In genomic region chr4:55183926-55184599, GRCh38 we compare ENCODE assay signal across 11 cellular contexts. TPM values are rescaled to one million over a fixed set of nuclear protein-coding genes. Genes with fewer than 3 reads are reported as not detected.
DNase-seq lines count a peak whose midpoint lies in the region; ATAC-seq and TF ChIP-seq lines count a peak whose summit lies in the region.
"Had no signal": no experiment of that assay in that cellular context is flagged by ENCODE, and none has a peak within 500 bp of the region (broad histone marks: within the 10 kb centered on the region; RNA-seq: fewer than 3 reads in every experiment).

No MANE protein-coding gene starts in this region.

- H4K5ac ChIP-seq in mesendoderm (ENCODE audit: low read length), result no peak overlapping the region

- no peaks in the 10 kb centered on the region for H3K36me3 ChIP-seq in mesendoderm (ENCODE audit: control insufficient read depth, insufficient read depth, low read length)

- peak overlapping the region; percentile 86 for H3K4ac ChIP-seq in mesendoderm (ENCODE audit: low read depth, low read length)

- DNase-seq in Daoy (ENCODE audit: low read depth) (peak; percentile 79), LoVo (ENCODE audit: low spot score) (peak; percentile 59), choroid plexus epithelial cell (ENCODE audit: low read depth) (peak; percentile 98), mesendoderm (peak; percentile 95), ecto neural progenitor cell (ENCODE audit: low spot score) (no peak), GDM1 (lab: John Stamatoyannopoulos, UW) (no peak)
- no peak for DNase-seq in stimulated activated CD4-positive, alpha-beta T cell treated with anti-CD3 and anti-CD28 coated beads, Interleukin-12 subunit alpha, Interleukin-12 subunit beta, amount 100 ng/mL, for 4 hours
- DNase-seq: aorta, NCI-H187 treated with DMSO at 0.1 percent for 48 hours had no signal

- no peak overlapping the region for H3K9ac ChIP-seq in mesendoderm (ENCODE audit: low read length)

- H3K23ac ChIP-seq in mesendoderm (ENCODE audit: low read length), result no peak overlapping the region

- H3K4me2 ChIP-seq in mesendoderm (ENCODE audit: low read length), result no peak overlapping the region

- H2BK15ac ChIP-seq in mesendoderm (replicated peaks; ENCODE audit: low read depth), result peak overlapping the region; percentile 92

- ATAC-seq in GM21515 (IDR thresholded peaks at IDR 0.05; ENCODE audit: unreplicated experiment), result no peak

- no peak overlapping the region for H4K8ac ChIP-seq in mesendoderm (ENCODE audit: low read depth, low read length)

- no peaks in the 10 kb centered on the region for H3K79me2 ChIP-seq in mesendoderm (ENCODE audit: control insufficient read depth, insufficient read depth, low read length)

- H3K27me3 ChIP-seq in mesendoderm (ENCODE audit: insufficient read depth, low read length, poor library complexity), result no peaks in the 10 kb centered on the region

- peak overlapping the region; percentile 56 for H3K56ac ChIP-seq in mesendoderm (ENCODE audit: low read length)

- no peak overlapping the region for H2BK120ac ChIP-seq in mesendoderm (ENCODE audit: low read depth, low read length)

- no peak overlapping the region for H2AK5ac ChIP-seq in mesendoderm (ENCODE audit: low read length)

- H3K18ac ChIP-seq in mesendoderm (ENCODE audit: low read length), result no peak overlapping the region

- H2BK5ac ChIP-seq in mesendoderm (ENCODE audit: low read length), result no peak overlapping the region

- WGBS in mesendoderm (ENCODE audit: extremely low coverage, insufficient coverage, low lambda C conversion rate), result no CpG with 5 or more reads among the region's 8 CpGs

- no peak for TF ChIP-seq CTCF in choroid plexus epithelial cell (conservative IDR thresholded peaks at IDR 0.05; ENCODE audit: low read depth, low read length)

- no peak overlapping the region for H3K4me3 ChIP-seq in choroid plexus epithelial cell (ENCODE audit: low read depth, low read length)
- H3K4me3 ChIP-seq in mesendoderm (ENCODE audit: low read length), result no peak overlapping the region
- H3K4me3 ChIP-seq: lung had no signal

- H3K27ac ChIP-seq in mesendoderm (ENCODE audit: low read depth, low read length), result no peak overlapping the region

- no peaks in the 10 kb centered on the region for H3K79me1 ChIP-seq in mesendoderm (ENCODE audit: low read length)

- peaks cover 10% of the 10 kb centered on the region for H3K4me1 ChIP-seq in mesendoderm (ENCODE audit: control insufficient read depth, low read depth, low read length)

RNA-seq across cellular contexts. Expression of gene KDR, which starts 58.7 kb away (rescaled TPM):
- total RNA-seq in Daoy (2014; rRNA removed; shearing (Covaris generic)), result 0.48 and 1.1 TPM in 2 replicates
- polyA plus RNA-seq in mesendoderm (2013, experiment 1 of 2), result 39.2 TPM
- polyA plus RNA-seq in mesendoderm (2013, experiment 2 of 2), result 38.7 TPM

Comparison
In these comparisons a context has a peak if more than half of its experiments do, and no peak if none do; other contexts are left out.
1. DNase-seq: peak in Daoy (single experiment), LoVo (single experiment), choroid plexus epithelial cell (single experiment) and mesendoderm (single experiment); none in ecto neural progenitor cell (single experiment), GDM1 (single experiment) and stimulated activated CD4-positive, alpha-beta T cell treated with anti-CD3 and anti-CD28 coated beads, Interleukin-12 subunit alpha, Interleukin-12 subunit beta, amount 100 ng/mL, for 4 hours (single experiment).